In genomic region chr11:74842967-74843366, GRCh38 we compare ENCODE assay signal across 27 cellular contexts.
DNase-seq lines count a peak whose midpoint lies in the region; ATAC-seq, FAIRE-seq and TF ChIP-seq lines count a peak whose summit lies in the region.
"Had no signal": no experiment of that assay in that cellular context is flagged by ENCODE, and none has a peak within 500 bp of the region (broad histone marks: within the 10 kb centered on the region; RNA-seq: fewer than 3 reads in every experiment).

No MANE protein-coding gene starts in this region.

- 95% methylated on average over 11 of the region's 13 CpGs for WGBS in K562 (ENCODE audit: insufficient coverage, low coverage, missing lambda C conversion rate)

- peaks cover 15% of the 10 kb centered on the region for H3K36me3 Mint-ChIP-seq in natural killer cell treated with Interleukin-12 subunit alpha and Interleukin-12 subunit beta and Interleukin-15 and Interleukin-18, amount 100 ng/mL, for 72 hours
- H3K36me3 Mint-ChIP-seq in natural killer cell (no peaks in the 10 kb centered on the region), chondrocyte (ENCODE audit: low read depth) (peaks cover 15% of the 10 kb centered on the region)

- H3K27ac Mint-ChIP-seq in natural killer cell treated with Interleukin-12 subunit alpha and Interleukin-12 subunit beta and Interleukin-15 and Interleukin-18, amount 100 ng/mL, for 72 hours, result no peak overlapping the region
- H3K27ac Mint-ChIP-seq in natural killer cell (no peak overlapping the region), chondrocyte (ENCODE audit: unreplicated experiment) (no peak overlapping the region)
- H3K27ac Mint-ChIP-seq: type B pancreatic cell had no signal

- no peaks in the 10 kb centered on the region for H3K9me3 Mint-ChIP-seq in natural killer cell treated with Interleukin-12 subunit alpha and Interleukin-12 subunit beta and Interleukin-15 and Interleukin-18, amount 100 ng/mL, for 72 hours
- no peaks in the 10 kb centered on the region for H3K9me3 Mint-ChIP-seq in natural killer cell
- H3K9me3 Mint-ChIP-seq in chondrocyte (ENCODE audit: low read depth), result no peaks in the 10 kb centered on the region
- H3K9me3 Mint-ChIP-seq: IgD-negative memory B cell, neural crest cell, type B pancreatic cell had no signal

- no peaks in the 10 kb centered on the region for H4K20me1 ChIP-seq in K562 (replicated peaks; ENCODE audit: control insufficient read depth, insufficient read depth, low read length)

- peaks cover 29 to 32% of the 10 kb centered on the region in 2 donors for H3K4me1 Mint-ChIP-seq in natural killer cell treated with Interleukin-12 subunit alpha and Interleukin-12 subunit beta and Interleukin-15 and Interleukin-18, amount 100 ng/mL, for 72 hours (ENCODE audit: low read depth in 2 of 2)
- H3K4me1 Mint-ChIP-seq in natural killer cell (peaks cover 32 to 37% of the 10 kb centered on the region in 2 donors), chondrocyte (ENCODE audit: low read depth) (peaks cover 7% of the 10 kb centered on the region)

- no peak for TF ChIP-seq POLR2A in K562 (conservative IDR thresholded peaks at IDR 0.05)

- H3K4me2 ChIP-seq in K562 (ENCODE audit: insufficient read depth, low read length), result no peak overlapping the region
- H3K4me2 ChIP-seq: A549 had no signal

- no peaks in the 10 kb centered on the region for H3K79me2 ChIP-seq in K562 (ENCODE audit: control insufficient read depth, insufficient read depth, low read length)

- no peaks in the 10 kb centered on the region for H3K27me3 Mint-ChIP-seq in natural killer cell treated with Interleukin-12 subunit alpha and Interleukin-12 subunit beta and Interleukin-15 and Interleukin-18, amount 100 ng/mL, for 72 hours
- H3K27me3 Mint-ChIP-seq in natural killer cell (ENCODE audit: low read depth in 2 of 2), result no peaks in the 10 kb centered on the region
- no peaks in the 10 kb centered on the region for H3K27me3 Mint-ChIP-seq in chondrocyte (ENCODE audit: low read depth)
- H3K27me3 Mint-ChIP-seq: IgD-negative memory B cell, type B pancreatic cell had no signal

- H3K4me3 ChIP-seq in K562 (no peak overlapping the region), left lung (no peak overlapping the region)
- H3K4me3 ChIP-seq: A549, adrenal gland, coronary artery, gastroesophageal sphincter had no signal

- FAIRE-seq in K562 (lab: Jason Lieb, UNC), result no peak
- FAIRE-seq: A549, G401.6, islet of Langerhans had no signal

- intact Hi-C loops in natural killer cell (cut with micrococcal nuclease) (no loop called here), K562 (cut with micrococcal nuclease) (no loop called here), left lung (cut with DNase I) (no loop called here)

- H3K4me1 ChIP-seq in K562 (replicated peaks in 1 of 2; ENCODE audit: control insufficient read depth in 2 of 2, insufficient read depth in 2 of 2, low read length in 2 of 2) (peaks cover 0 to 3% of the 10 kb centered on the region in 2 experiments; a peak in 2 of 5 replicates), left lung (peaks cover 0 to 8% of the 10 kb centered on the region in 2 donors)
- H3K4me1 ChIP-seq: A549, BE2C had no signal

- no peak for TF ChIP-seq CTCF in natural killer cell (IDR thresholded peaks at IDR 0.05)
- peak in 2 of 3 experiments; percentile 7 to 22; a peak in 2 of 6 replicates for TF ChIP-seq CTCF in K562 (IDR thresholded peaks at IDR 0.05 in 2 of 3, conservative IDR thresholded peaks at IDR 0.05 in 1 of 3; ENCODE audit: insufficient read depth in 2 of 3, low read depth in 1 of 3, low read length in 3 of 3)
- TF ChIP-seq CTCF in left lung (IDR thresholded peaks at IDR 0.05), result no peak
- no peak for TF ChIP-seq CTCF in chondrocyte (IDR thresholded peaks at IDR 0.05)

- H3K9me3 ChIP-seq in K562 (replicated peaks; ENCODE audit: control insufficient read depth, insufficient read depth, low read depth, low read length), result no peaks in the 10 kb centered on the region
- H3K9me3 ChIP-seq in left lung, result no peaks in the 10 kb centered on the region
- H3K9me3 ChIP-seq: A549, adrenal gland, BE2C, gastroesophageal sphincter had no signal

- H3K4me3 Mint-ChIP-seq in natural killer cell treated with Interleukin-12 subunit alpha and Interleukin-12 subunit beta and Interleukin-15 and Interleukin-18, amount 100 ng/mL, for 72 hours, result no peak overlapping the region
- H3K4me3 Mint-ChIP-seq in natural killer cell, result no peak overlapping the region
- H3K4me3 Mint-ChIP-seq in chondrocyte (ENCODE audit: unreplicated experiment), result no peak overlapping the region
- H3K4me3 Mint-ChIP-seq: IgD-negative memory B cell, neural crest cell, type B pancreatic cell had no signal

- CTCF ChIA-PET in K562 (lab: Yijun Ruan, JAX; ENCODE audit: low intra/inter-chr PET ratio), result no interaction called here

- POLR2A ChIA-PET in K562 (lab: Yijun Ruan, JAX), result interaction anchor here (0.6 kb wide), 1 partner anchor 55 kb away, joined by 3 read pairs; no protein-coding TSS in a partner anchor

- H2AFZ ChIP-seq in K562 (ENCODE audit: low read depth, low read length), result no peak overlapping the region

- H3K36me3 ChIP-seq in K562 (ENCODE audit: control insufficient read depth, insufficient read depth, low read length) (peaks cover 81% of the 10 kb centered on the region; the same call in 2 of the 3 replicates), left lung (peaks cover 0 to 61% of the 10 kb centered on the region in 2 donors)

- in situ Hi-C loops in K562 (cut with MboI), result no loop called here

- no peaks in the 10 kb centered on the region for H3K27me3 ChIP-seq in K562 (ENCODE audit: control insufficient read depth in 2 of 2, insufficient read depth in 2 of 2, low read length in 2 of 2)
- no peaks in the 10 kb centered on the region for H3K27me3 ChIP-seq in left lung
- H3K27me3 ChIP-seq: adrenal gland, BE2C, gastroesophageal sphincter had no signal

- no peaks in the 10 kb centered on the region for H3K9me1 ChIP-seq in K562 (ENCODE audit: control insufficient read depth, insufficient read depth, low read length)

- ATAC-seq in natural killer cell treated with Interleukin-12 subunit alpha and Interleukin-12 subunit beta and Interleukin-15 and Interleukin-18, amount 100 ng/mL, for 72 hours, result peak; percentile 24 to 38
- no peak for ATAC-seq in natural killer cell
- ATAC-seq in K562, result peak; percentile 71
- peak; percentile 6 for ATAC-seq in left lung
- no peak for ATAC-seq in GM19328 (IDR thresholded peaks at IDR 0.05; ENCODE audit: unreplicated experiment)
- ATAC-seq: gastroesophageal sphincter had no signal

- no peak for DNase-seq in natural killer cell treated with Interleukin-12 subunit alpha and Interleukin-12 subunit beta and Interleukin-15 and Interleukin-18, amount 100 ng/mL, for 72 hours (ENCODE audit: low spot score)
- DNase-seq in natural killer cell (no peak), K562 (ENCODE audit: extremely low read depth in 1 of 4, low spot score in 3 of 4) (no peak), left lung (no peak), NCI-H1694 (lab: John Stamatoyannopoulos, UW) (no peak), chondrocyte (ENCODE audit: low spot score) (no peak)
- no peak for DNase-seq in activated naive CD4-positive, alpha-beta T cell (lab: John Stamatoyannopoulos, UW)
- DNase-seq: activated CD8-positive, alpha-beta memory T cell treated with anti-CD3 and anti-CD28 coated beads for 24 hours; activated gamma-delta T cell treated with Interleukin-2 at 50 U/mL for 16 hours; activated T-cell treated with anti-CD3 and anti-CD28 coated beads, Interleukin-2, amount 50 U/mL, for 1 hour; adrenal gland; BE2C; NCI-H1417; NCI-H2081 treated with DMSO at 0.1 percent for 48 hours; NCI-H446 treated with DMSO at 0.1 percent for 48 hours; OCI-M1; SIG-M5; stimulated activated CD8-positive, alpha-beta memory T cell treated with anti-CD3 and anti-CD28 coated beads, Interleukin-4, amount 100 ng/mL, for 48 hours had no signal

- no peak for TF ChIP-seq EP300 in K562 (IDR thresholded peaks at IDR 0.05; ENCODE audit: low read length)

- BruUV-seq in K562 (replicated peaks; lab: Mats Ljungman, UMichigan), result no TSS peak

- TF ChIP-seq RAD21 in K562 (CRISPR knock-in tag; conservative IDR thresholded peaks at IDR 0.05 in 1 of 2, IDR thresholded peaks at IDR 0.05 in 1 of 2), result peak in 1 of 2 experiments; percentile 19; a peak in 1 of 4 replicates

- peak overlapping the region in 1 of 2 experiments; percentile 30; a peak in 1 of 4 replicates for H3K9ac ChIP-seq in K562 (ENCODE audit: insufficient read depth in 1 of 2, low read depth in 2 of 2, low read length in 2 of 2)

- H3K27ac ChIP-seq in K562 (ENCODE audit: extremely low read depth, low read depth, low read length) (no peak overlapping the region), left lung (no peak overlapping the region)
- H3K27ac ChIP-seq: A549, adrenal gland, coronary artery, gastroesophageal sphincter had no signal

TF ChIP-seq in K562, 482 proteins besides CTCF, POLR2A, EP300 and RAD21:
- TF ChIP-seq RBM22 (IDR thresholded peaks at IDR 0.05; ENCODE audit: low read depth, low read length, poor library complexity, severe bottlenecking) (peak; percentile 90), CCNT2 (IDR thresholded peaks at IDR 0.05; ENCODE audit: borderline replicate concordance, extremely low read depth, insufficient read length, low read depth, low read length) (peak; percentile 19), GTF2E2 (tag; IDR thresholded peaks at IDR 0.05) (no peak), POLR2G (IDR thresholded peaks at IDR 0.05; ENCODE audit: low read depth, low read length) (peak; percentile 65), EGR1 (conservative IDR thresholded peaks at IDR 0.05) (no peak)

Comparison
In these comparisons a context has a peak if more than half of its experiments do, and no peak if none do; other contexts are left out.
1. ATAC-seq: peak in natural killer cell treated with Interleukin-12 subunit alpha and Interleukin-12 subunit beta and Interleukin-15 and Interleukin-18, amount 100 ng/mL, for 72 hours (2 of 2), K562 (single experiment) and left lung (single experiment); none in natural killer cell (0 of 3) and GM19328 (single experiment).
2. CTCF ChIP-seq: peak in K562 (2 of 3); none in natural killer cell (single experiment), left lung (0 of 2) and chondrocyte (single experiment).